In the genomic region with DNA sequence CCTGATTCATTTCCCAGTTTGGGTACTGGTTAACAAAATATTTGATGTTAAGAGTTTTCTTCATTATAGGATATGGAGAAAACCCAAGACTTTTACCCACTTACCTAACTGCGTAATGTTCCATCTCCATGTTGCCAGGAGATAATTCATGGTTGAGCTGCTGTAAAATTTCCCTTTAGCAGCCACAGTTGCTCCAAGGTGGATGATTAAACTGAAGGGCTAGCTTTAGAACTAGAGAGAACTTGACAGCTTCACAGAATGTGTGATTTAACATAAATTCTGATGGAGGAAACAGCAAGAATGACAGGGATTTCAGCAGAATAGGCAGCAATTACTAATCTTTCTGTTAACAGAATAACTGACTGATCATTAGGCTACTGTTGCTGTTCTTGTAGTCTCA, we compare ENCODE assay signal across 24 cellular contexts.
"Had no signal": no experiment of that assay in that cellular context is flagged by ENCODE, and none has a peak within 500 bp of the region (broad histone marks: within the 10 kb centered on the region; RNA-seq: fewer than 3 reads in every experiment).

No MANE protein-coding gene starts in this region.

- H3K27ac Mint-ChIP-seq: stimulated activated memory B cell treated with anti-CD40 and anti-IgM and Interleukin-4, amounts not matched to agents 10 μg/mL and 1 μg/mL and 100 μg/mL, for 72 hours; stimulated activated naive B cell treated with anti-CD40 and anti-IgM and Interleukin-4, amounts not matched to agents 10 μg/mL and 1 μg/mL and 100 μg/mL, for 72 hours; stimulated activated naive CD8-positive, alpha-beta T cell treated with anti-CD3 and anti-CD28 coated beads, Interleukin-15, amount 100 ng/mL, for 72 hours; stimulated activated naive CD8-positive, alpha-beta T cell treated with anti-CD3 and anti-CD28 coated beads, Interleukin-15, Interleukin-2, amounts not matched to agents 100 ng/mL and 50 ng/mL, for 24 hours; type B pancreatic cell had no signal

- H3K4me1 Mint-ChIP-seq: stimulated activated memory B cell treated with anti-CD40 and anti-IgM and Interleukin-4, amounts not matched to agents 10 μg/mL and 1 μg/mL and 100 μg/mL, for 72 hours; stimulated activated naive B cell treated with anti-CD40 and anti-IgM and Interleukin-4, amounts not matched to agents 10 μg/mL and 1 μg/mL and 100 μg/mL, for 72 hours; stimulated activated naive CD8-positive, alpha-beta T cell treated with anti-CD3 and anti-CD28 coated beads, Interleukin-15, amount 100 ng/mL, for 72 hours had no signal

- H3K4me3 Mint-ChIP-seq: stimulated activated memory B cell treated with anti-CD40 and anti-IgM and Interleukin-4, amounts not matched to agents 10 μg/mL and 1 μg/mL and 100 μg/mL, for 72 hours; stimulated activated naive B cell treated with anti-CD40 and anti-IgM and Interleukin-4, amounts not matched to agents 10 μg/mL and 1 μg/mL and 100 μg/mL, for 72 hours; stimulated activated naive CD8-positive, alpha-beta T cell treated with anti-CD3 and anti-CD28 coated beads, Interleukin-15, amount 100 ng/mL, for 72 hours; stimulated activated naive CD8-positive, alpha-beta T cell treated with anti-CD3 and anti-CD28 coated beads, Interleukin-15, Interleukin-2, amounts not matched to agents 100 ng/mL and 50 ng/mL, for 24 hours; type B pancreatic cell had no signal

- DNase-seq: stimulated activated CD4-positive, alpha-beta T cell treated with anti-CD3 and anti-CD28 coated beads, Interleukin-2, amount 100 ng/mL, for 48 hours; stimulated activated CD4-positive, alpha-beta T cell treated with anti-CD3 and anti-CD28 coated beads, Interleukin-4, amount 100 ng/mL, for 1 hour; stimulated activated CD4-positive, alpha-beta T cell treated with anti-CD3 and anti-CD28 coated beads, Interleukin-4, amount 100 ng/mL, for 24 hours; stimulated activated CD4-positive, alpha-beta T cell treated with anti-CD3 and anti-CD28 coated beads, Interleukin-4, amount 100 ng/mL, for 4 hours; stimulated activated CD8-positive, alpha-beta memory T cell treated with anti-CD3 and anti-CD28 coated beads, Interleukin-4, amount 100 ng/mL, for 48 hours; stimulated activated naive B cell treated with anti-CD40 and anti-IgM and Interleukin-4, amounts not matched to agents 10 μg/mL and 1 μg/mL and 100 μg/mL, for 72 hours; stimulated activated naive CD4-positive, alpha-beta T cell; stimulated activated naive CD4-positive, alpha-beta T cell treated with Interleukin-2 at 50 U/mL for 16 hours; stimulated activated naive CD8-positive, alpha-beta T cell treated with anti-CD3 and anti-CD28 coated beads, Interleukin-15, amount 100 ng/mL, for 72 hours; stimulated activated naive CD8-positive, alpha-beta T cell treated with anti-CD3 and anti-CD28 coated beads, Interleukin-15, Interleukin-2, amounts not matched to agents 100 U/mL and 50 U/mL, for 24 hours; stomach; substantia nigra; testis; thyroid gland; tibial artery; transverse colon; trophoblast cell; upper lobe of left lung; upper lobe of right lung; uterus had no signal

- FAIRE-seq: urothelium cell line had no signal

- H3K36me3 Mint-ChIP-seq: stimulated activated memory B cell treated with anti-CD40 and anti-IgM and Interleukin-4, amounts not matched to agents 10 μg/mL and 1 μg/mL and 100 μg/mL, for 72 hours; stimulated activated naive B cell treated with anti-CD40 and anti-IgM and Interleukin-4, amounts not matched to agents 10 μg/mL and 1 μg/mL and 100 μg/mL, for 72 hours; type B pancreatic cell had no signal

- ATAC-seq: stimulated activated memory B cell treated with anti-CD40 and anti-IgM and Interleukin-4, amounts not matched to agents 10 μg/mL and 1 μg/mL and 100 μg/mL, for 72 hours; stimulated activated naive B cell treated with anti-CD40 and anti-IgM and Interleukin-4, amounts not matched to agents 10 μg/mL and 1 μg/mL and 100 μg/mL, for 72 hours; stimulated activated naive CD8-positive, alpha-beta T cell treated with anti-CD3 and anti-CD28 coated beads, Interleukin-15, amount 100 ng/mL, for 72 hours; stimulated activated naive CD8-positive, alpha-beta T cell treated with anti-CD3 and anti-CD28 coated beads, Interleukin-15, Interleukin-2, amounts not matched to agents 100 U/mL and 50 U/mL, for 24 hours; upper lobe of right lung had no signal

- H3K9me3 Mint-ChIP-seq: stimulated activated memory B cell treated with anti-CD40 and anti-IgM and Interleukin-4, amounts not matched to agents 10 μg/mL and 1 μg/mL and 100 μg/mL, for 72 hours; stimulated activated naive B cell treated with anti-CD40 and anti-IgM and Interleukin-4, amounts not matched to agents 10 μg/mL and 1 μg/mL and 100 μg/mL, for 72 hours; stimulated activated naive CD8-positive, alpha-beta T cell treated with anti-CD3 and anti-CD28 coated beads, Interleukin-15, amount 100 ng/mL, for 72 hours; stimulated activated naive CD8-positive, alpha-beta T cell treated with anti-CD3 and anti-CD28 coated beads, Interleukin-15, Interleukin-2, amounts not matched to agents 100 ng/mL and 50 ng/mL, for 24 hours; type B pancreatic cell had no signal
